In the genomic region with DNA sequence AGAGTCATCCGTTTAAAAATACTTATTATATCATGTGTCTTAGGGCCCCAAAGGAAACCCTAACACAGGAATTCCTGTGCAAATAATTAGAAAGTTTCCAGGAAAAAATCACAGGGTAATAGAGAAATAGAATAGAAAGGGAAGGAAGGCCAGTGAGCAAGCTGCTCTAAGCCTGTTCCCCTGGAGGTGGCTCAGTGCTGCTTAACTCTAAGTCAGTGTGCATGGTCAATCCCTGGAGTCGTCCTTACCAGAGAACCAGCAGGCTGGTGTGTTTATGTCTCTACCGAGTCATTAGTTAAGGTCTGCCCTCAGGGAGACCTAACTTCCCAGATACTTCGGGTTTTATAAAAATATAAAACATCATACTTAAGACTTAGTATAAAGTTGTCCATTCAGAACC, we compare ENCODE assay signal across 13 cellular contexts. TPM values are rescaled to one million over a fixed set of nuclear protein-coding genes. Genes with fewer than 3 reads are reported as not detected.
DNase-seq lines count a peak whose midpoint lies in the region; ATAC-seq, FAIRE-seq and TF ChIP-seq lines count a peak whose summit lies in the region.
"Had no signal": no experiment of that assay in that cellular context is flagged by ENCODE, and none has a peak within 500 bp of the region (broad histone marks: within the 10 kb centered on the region; RNA-seq: fewer than 3 reads in every experiment).

No MANE protein-coding gene starts in this region.

- FAIRE-seq in G401.6 (lab: Jason Lieb, UNC) (peak; percentile 44), D721Med (lab: Jason Lieb, UNC) (no peak)
- FAIRE-seq: GM12891, TTC549 had no signal

- DNase-seq in Panc1 (ENCODE audit: low read depth, low spot score): no peak
- DNase-seq in fibroblast of pulmonary artery (ENCODE audit: low read depth): peak; percentile 38
- no peak for DNase-seq in D721Med (ENCODE audit: insufficient read length, low spot score)
- DNase-seq in HPDE6-E6E7 (ENCODE audit: extremely low spot score): no peak
- DNase-seq in stimulated activated CD4-positive, alpha-beta T cell treated with anti-CD3 and anti-CD28 coated beads, Interleukin-2, amount 100 ng/mL, for 48 hours: no peak
- DNase-seq: kidney glomerular epithelial cell, NCI-H1105 had no signal

- CTCF ChIA-PET in Panc1 (lab: Charles Lee): no interaction called here

- POLR2A ChIA-PET in Panc1 (lab: Charles Lee): interaction anchor here (0.6 kb wide), 1 partner anchor 308 kb away, joined by 6 read pairs; no protein-coding TSS in a partner anchor

- H3K4me1 ChIP-seq in Panc1 (ENCODE audit: control insufficient read depth, insufficient read depth, low read length): peaks cover 18% of the 10 kb centered on the region
- H3K4me1 ChIP-seq in parathyroid adenoma: peaks cover 5% of the 10 kb centered on the region

- intact Hi-C loops in Panc1 (cut with micrococcal nuclease; ENCODE audit: unreplicated experiment): no loop called here

- BruUV-seq in Panc1 (replicated peaks; lab: Mats Ljungman, UMichigan): no TSS peak

- no peaks in the 10 kb centered on the region for H3K79me2 ChIP-seq in parathyroid adenoma

- H3K4me3 ChIP-seq in Panc1 (ENCODE audit: low read depth in 2 of 2, low read length in 2 of 2): no peak overlapping the region
- no peak overlapping the region for H3K4me3 ChIP-seq in fibroblast of pulmonary artery (replicated peaks; ENCODE audit: low read depth, low read length)
- peak overlapping the region; percentile 29 for H3K4me3 ChIP-seq in parathyroid adenoma (ENCODE audit: low read depth, low read length)

- H3K27me3 ChIP-seq in Panc1 (ENCODE audit: control insufficient read depth, insufficient read depth, low read length) (no peaks in the 10 kb centered on the region), parathyroid adenoma (ENCODE audit: control insufficient read depth, insufficient read depth, low read length) (no peaks in the 10 kb centered on the region)
- H3K27me3 ChIP-seq: ascending aorta had no signal

- H3K9me3 ChIP-seq in Panc1 (ENCODE audit: control insufficient read depth, insufficient read depth, low read depth, low read length) (peaks cover 8% of the 10 kb centered on the region; the same call in 1 of the 2 replicates), parathyroid adenoma (ENCODE audit: control insufficient read depth, low read length) (no peaks in the 10 kb centered on the region)
- H3K9me3 ChIP-seq: ascending aorta had no signal

- H3K9ac ChIP-seq in parathyroid adenoma: no peak overlapping the region

- in situ Hi-C loops in Panc1 (cut with HindIII; ENCODE audit: low pct_unique_long_range_greater_than_20kb, low sequenced_read_pairs): no loop called here

- H3K4me2 ChIP-seq in parathyroid adenoma (ENCODE audit: low read length): peak overlapping the region; percentile 89

- H3K36me3 ChIP-seq in Panc1 (ENCODE audit: control insufficient read depth, insufficient read depth, low read length): no peaks in the 10 kb centered on the region
- H3K36me3 ChIP-seq in parathyroid adenoma (ENCODE audit: control insufficient read depth, insufficient read depth, low read length): no peaks in the 10 kb centered on the region
- H3K36me3 ChIP-seq: ascending aorta had no signal

- TF ChIP-seq CTCF in Panc1 (IDR thresholded peaks at IDR 0.05) (0 out of 2 replicates have a peak, but pooled peaks have one; percentile 26), fibroblast of pulmonary artery (IDR thresholded peaks at IDR 0.05; ENCODE audit: low read length, missing control alignments) (peak; percentile 22), parathyroid adenoma (IDR thresholded peaks at IDR 0.05) (no peak), D721Med (IDR thresholded peaks at IDR 0.05; ENCODE audit: insufficient read depth, missing control alignments) (no peak)

- ATAC-seq in Panc1 (peak; percentile 47; the same call in 1 of the 2 replicates), HG03439 (IDR thresholded peaks at IDR 0.05; ENCODE audit: unreplicated experiment) (no peak)

- peak overlapping the region; percentile 3 for H2AFZ ChIP-seq in parathyroid adenoma

- H3K27ac ChIP-seq in Panc1 (ENCODE audit: low read length): no peak overlapping the region
- no peak overlapping the region for H3K27ac ChIP-seq in parathyroid adenoma
- H3K27ac ChIP-seq: ascending aorta had no signal

RNA-seq across cellular contexts. Expression of a gene that starts 21.0 kb away (rescaled TPM):
- total RNA-seq in Panc1 (2021; ENCODE audit: unreplicated experiment): 1.0 TPM
- 0.82 TPM for polyA plus RNA-seq in Panc1 (2012; ENCODE audit: insufficient read length)
- total RNA-seq: ascending aorta had no signal

Comparison
In these comparisons a context has a peak if more than half of its experiments do, and no peak if none do; other contexts are left out.
1. CTCF ChIP-seq: peak in Panc1 (single experiment) and fibroblast of pulmonary artery (single experiment); none in parathyroid adenoma (single experiment) and D721Med (single experiment).